In genomic region chr18:22552254-22552653, GRCh38 we compare ENCODE assay signal across 28 cellular contexts.
A peak's percentile ranks its signal among the peaks of the same experiment; 100 is the strongest.
DNase-seq lines count a peak whose midpoint lies in the region; ATAC-seq, FAIRE-seq and TF ChIP-seq lines count a peak whose summit lies in the region.
"Had no signal": no experiment of that assay in that cellular context is flagged by ENCODE, and none has a peak within 500 bp of the region (broad histone marks: within the 10 kb centered on the region; RNA-seq: fewer than 3 reads in every experiment).

No MANE protein-coding gene starts in this region.

- POLR2A ChIA-PET in CD4-positive, alpha-beta memory T cell (lab: Charles Lee; ENCODE audit: partially characterized antibody) = no interaction called here

- CTCF ChIA-PET in Calu3 (lab: Charles Lee) = interaction anchor here (0.8 to 1.4 kb wide), 2 partner anchors 12 to 86 kb away, joined by 3 to 4 read pairs; no protein-coding TSS in a partner anchor
- CTCF ChIA-PET in CD4-positive, alpha-beta memory T cell (lab: Charles Lee; ENCODE audit: partially characterized antibody) = interaction anchor here (0.9 kb wide), 1 partner anchor 10 kb away, joined by 3 read pairs; no protein-coding TSS in a partner anchor

- no peaks in the 10 kb centered on the region for H3K27me3 Mint-ChIP-seq in Calu3 (ENCODE audit: unreplicated experiment)
- H3K27me3 Mint-ChIP-seq in CD4-positive, alpha-beta memory T cell = peaks cover 10% of the 10 kb centered on the region in 2 donors

- H3K27me3 ChIP-seq in SJSA1 (replicated peaks) = no peaks in the 10 kb centered on the region
- no peaks in the 10 kb centered on the region for H3K27me3 ChIP-seq in pancreas
- no peaks in the 10 kb centered on the region for H3K27me3 ChIP-seq in CD4-positive, alpha-beta memory T cell (ENCODE audit: insufficient read depth, low read length)
- H3K27me3 ChIP-seq: upper lobe of left lung had no signal

- H3K4me3 Mint-ChIP-seq in Calu3 (ENCODE audit: low read depth, unreplicated experiment) = no peak overlapping the region
- H3K4me3 Mint-ChIP-seq in CD4-positive, alpha-beta memory T cell = no peak overlapping the region
- H3K4me3 Mint-ChIP-seq: activated CD4-positive, alpha-beta memory T cell treated with anti-CD3 and anti-CD28 coated beads, Interleukin-2, amount 10 ng/mL, durations not matched to agents 7 days and 5 days; activated naive CD8-positive, alpha-beta T cell treated with anti-CD3 and anti-CD28 coated beads for 36 hours; brain; H9 had no signal

- in situ Hi-C loops in G401 (cut with HindIII; ENCODE audit: low sequenced_read_pairs) = no loop called here

- H3K27ac ChIP-seq in SJSA1 = peak overlapping the region; percentile 86
- peak overlapping the region in 3 of 4 donors; percentile 1 to 77 (median 56) for H3K27ac ChIP-seq in pancreas
- no peak overlapping the region for H3K27ac ChIP-seq in CD4-positive, alpha-beta memory T cell (ENCODE audit: low read depth, low read length)
- H3K27ac ChIP-seq: skin epidermis, upper lobe of left lung had no signal

- H3K36me3 Mint-ChIP-seq in Calu3 (ENCODE audit: insufficient read depth, unreplicated experiment) = no peaks in the 10 kb centered on the region
- no peaks in the 10 kb centered on the region for H3K36me3 Mint-ChIP-seq in CD4-positive, alpha-beta memory T cell
- H3K36me3 Mint-ChIP-seq: activated naive CD8-positive, alpha-beta T cell treated with anti-CD3 and anti-CD28 coated beads for 36 hours; brain had no signal

- TF ChIP-seq CTCF in Calu3 (IDR thresholded peaks at IDR 0.05; ENCODE audit: unreplicated experiment) (no peak), fibroblast of pulmonary artery (IDR thresholded peaks at IDR 0.05; ENCODE audit: low read length, missing control alignments) (no peak), pancreas (IDR thresholded peaks at IDR 0.05) (no peak)

- DNase-seq in Calu3 = peak; percentile 18
- no peak for DNase-seq in SJSA1 (ENCODE audit: low read depth in 1 of 2, low spot score in 2 of 2)
- peak; percentile 43 for DNase-seq in fibroblast of pulmonary artery (ENCODE audit: low read depth)
- DNase-seq in pancreas = no peak
- no peak for DNase-seq in GM19239 (ENCODE audit: insufficient read length, low spot score)
- no peak for DNase-seq in CD4-positive, alpha-beta memory T cell
- no peak for DNase-seq in G401 (ENCODE audit: low spot score)
- DNase-seq: activated CD4-positive, alpha-beta memory T cell treated with anti-CD3 and anti-CD28 coated beads, Interleukin-2, amount 10 ng/mL, durations not matched to agents 7 days and 5 days; activated CD4-positive, CD25-positive, alpha-beta regulatory T cell treated with anti-CD3 and anti-CD28 coated beads, Interleukin-2, amount 50 U/mL, for 72 hours; activated effector memory CD4-positive, alpha-beta T cell treated with Interleukin-2 at 50 U/mL for 16 hours; activated naive CD8-positive, alpha-beta T cell treated with anti-CD3 and anti-CD28 coated beads for 36 hours; COR-L47; DMS79 treated with DMSO at 0.1 percent for 48 hours; effector CD8-positive, alpha-beta T cell; H9; Karpas-422; mucosa of descending colon; NCI-H1092; NCI-H2029 treated with DMSO at 0.1 percent for 48 hours; OCI-M1; SHP77 treated with DMSO at 0.1 percent for 48 hours; stimulated activated CD4-positive, alpha-beta T cell treated with anti-CD3 and anti-CD28 coated beads, Interleukin-2, amount 100 ng/mL, for 24 hours; upper lobe of left lung had no signal

- peaks cover 22% of the 10 kb centered on the region for H3K4me1 Mint-ChIP-seq in Calu3 (ENCODE audit: low read depth, unreplicated experiment)
- H3K4me1 Mint-ChIP-seq in CD4-positive, alpha-beta memory T cell = no peaks in the 10 kb centered on the region
- H3K4me1 Mint-ChIP-seq: activated CD4-positive, alpha-beta memory T cell treated with anti-CD3 and anti-CD28 coated beads, Interleukin-2, amount 10 ng/mL, durations not matched to agents 7 days and 5 days; activated naive CD8-positive, alpha-beta T cell treated with anti-CD3 and anti-CD28 coated beads for 36 hours had no signal

- no peaks in the 10 kb centered on the region for H3K9me3 Mint-ChIP-seq in Calu3 (ENCODE audit: low read depth, unreplicated experiment)
- peaks cover 0 to 7% (median 0%) of the 10 kb centered on the region in 8 donors for H3K9me3 Mint-ChIP-seq in CD4-positive, alpha-beta memory T cell
- H3K9me3 Mint-ChIP-seq: activated CD4-positive, alpha-beta memory T cell treated with anti-CD3 and anti-CD28 coated beads, Interleukin-2, amount 10 ng/mL, durations not matched to agents 7 days and 5 days; activated naive CD8-positive, alpha-beta T cell treated with anti-CD3 and anti-CD28 coated beads for 36 hours; brain; H9 had no signal

- ATAC-seq in pancreas (peak in 2 of 4 donors; percentile 26 to 43), HG02973 (IDR thresholded peaks at IDR 0.05; ENCODE audit: unreplicated experiment) (no peak)
- ATAC-seq: GM12878, mucosa of descending colon had no signal

- H3K4me1 ChIP-seq in SJSA1 (replicated peaks) (peaks cover 51% of the 10 kb centered on the region), pancreas (peaks cover 0 to 17% (median 15%) of the 10 kb centered on the region in 3 donors)
- no peaks in the 10 kb centered on the region for H3K4me1 ChIP-seq in CD4-positive, alpha-beta memory T cell (ENCODE audit: insufficient read depth, low read length)

- peak overlapping the region; percentile 68 for H3K27ac Mint-ChIP-seq in Calu3 (ENCODE audit: unreplicated experiment)
- no peak overlapping the region for H3K27ac Mint-ChIP-seq in CD4-positive, alpha-beta memory T cell
- H3K27ac Mint-ChIP-seq: activated CD4-positive, alpha-beta memory T cell treated with anti-CD3 and anti-CD28 coated beads, Interleukin-2, amount 10 ng/mL, durations not matched to agents 7 days and 5 days; activated naive CD8-positive, alpha-beta T cell treated with anti-CD3 and anti-CD28 coated beads for 36 hours; brain; H9 had no signal

- no peak for FAIRE-seq in pancreas (lab: Jason Lieb, UNC)
- FAIRE-seq in GM19239 (lab: Jason Lieb, UNC) = no peak
- FAIRE-seq: islet of Langerhans had no signal

- intact Hi-C loops in Calu3 (cut with micrococcal nuclease; ENCODE audit: unreplicated experiment) = loop anchor here (2.0 kb wide), 1 partner anchor 265 kb away; no protein-coding TSS in a partner anchor
- intact Hi-C loops in pancreas (cut with DNase I) = loop anchor here in 1 of 3 donors (10.0 kb wide), 1 partner anchor 47 kb away; no protein-coding TSS in a partner anchor
- intact Hi-C loops in CD4-positive, alpha-beta memory T cell (cut with micrococcal nuclease) = no loop called here

- no peak overlapping the region for H3K4me3 ChIP-seq in SJSA1
- H3K4me3 ChIP-seq in fibroblast of pulmonary artery (replicated peaks; ENCODE audit: low read depth, low read length) = no peak overlapping the region
- no peak overlapping the region for H3K4me3 ChIP-seq in pancreas
- no peak overlapping the region for H3K4me3 ChIP-seq in CD4-positive, alpha-beta memory T cell (ENCODE audit: low read length in 2 of 2)
- H3K4me3 ChIP-seq: GM12878, mucosa of descending colon, skin epidermis, upper lobe of left lung had no signal

- H3K36me3 ChIP-seq in SJSA1 = no peaks in the 10 kb centered on the region
- H3K36me3 ChIP-seq in pancreas = no peaks in the 10 kb centered on the region
- H3K36me3 ChIP-seq in CD4-positive, alpha-beta memory T cell (ENCODE audit: insufficient read depth, low read length) = no peaks in the 10 kb centered on the region
- H3K36me3 ChIP-seq: upper lobe of left lung had no signal

- BruUV-seq in Calu3 (replicated peaks; lab: Mats Ljungman, UMichigan) = no TSS peak

- WGBS in pancreas, 2 donors = 43 to 50% methylated on average over 3 of the region's 3 CpGs

- no peaks in the 10 kb centered on the region for H3K9me3 ChIP-seq in SJSA1 (replicated peaks)
- H3K9me3 ChIP-seq in pancreas = no peaks in the 10 kb centered on the region
- H3K9me3 ChIP-seq in CD4-positive, alpha-beta memory T cell (ENCODE audit: control insufficient read depth in 1 of 2, low read length in 2 of 2) = no peaks in the 10 kb centered on the region
- H3K9me3 ChIP-seq: mucosa of descending colon, upper lobe of left lung had no signal

Comparison
In these comparisons a context has a peak if more than half of its experiments do, and no peak if none do; other contexts are left out.
1. DNase-seq: peak in Calu3 (single experiment) and fibroblast of pulmonary artery (single experiment); none in SJSA1 (0 of 2), pancreas (0 of 6), GM19239 (single experiment), CD4-positive, alpha-beta memory T cell (0 of 5) and G401 (single experiment).